ENCODE assay signal across 9 cellular contexts in the genomic region with DNA sequence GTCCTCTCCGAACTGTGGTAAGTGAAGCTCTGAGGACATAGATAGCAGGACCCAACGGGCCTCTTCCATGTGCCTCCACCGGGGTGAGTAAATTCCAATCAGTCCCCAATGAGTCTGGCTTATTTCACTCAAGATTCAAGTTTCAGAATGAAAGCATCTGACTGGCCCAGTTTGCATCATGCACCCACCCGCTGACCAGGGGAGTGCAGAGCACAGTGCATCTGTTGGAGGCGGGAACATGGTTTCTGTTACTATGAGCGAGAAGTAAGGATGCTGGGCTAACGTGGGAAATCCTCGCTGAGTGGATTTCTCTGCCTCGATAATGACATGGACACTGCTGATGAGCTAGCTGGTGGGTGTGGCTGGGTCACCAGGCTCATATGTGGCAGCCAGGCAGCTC. TPM values are rescaled to one million over a fixed set of nuclear protein-coding genes. Genes with fewer than 3 reads are reported as not detected.
A peak's percentile ranks its signal among the peaks of the same experiment; 100 is the strongest.
DNase-seq lines count a peak whose midpoint lies in the region; ATAC-seq, FAIRE-seq and TF ChIP-seq lines count a peak whose summit lies in the region.
"Not testable (repeated sequence)": the region's sequence is repeated elsewhere in the genome, so short reads cannot be mapped to it uniquely, and the experiment has no call there.
"Had no signal": no experiment of that assay in that cellular context is flagged by ENCODE, and none has a peak within 500 bp of the region (broad histone marks: within the 10 kb centered on the region; RNA-seq: fewer than 3 reads in every experiment).

No MANE protein-coding gene starts in this region.

- H3K27me3 Mint-ChIP-seq in chondrocyte (ENCODE audit: low read depth); osteocyte (ENCODE audit: unreplicated experiment): not testable (repeated sequence)

- not testable (repeated sequence) for H3K36me3 Mint-ChIP-seq in chondrocyte (ENCODE audit: low read depth); osteocyte (ENCODE audit: unreplicated experiment)

- H3K27ac ChIP-seq in upper lobe of right lung = not testable (repeated sequence)

- H3K36me3 ChIP-seq in upper lobe of right lung = not testable (repeated sequence)

- H3K27ac Mint-ChIP-seq in chondrocyte (ENCODE audit: unreplicated experiment); osteocyte (ENCODE audit: unreplicated experiment): not testable (repeated sequence)

- not testable (repeated sequence) for ATAC-seq in left lobe of liver, upper lobe of right lung

- not testable (repeated sequence) for H3K9me3 ChIP-seq in upper lobe of right lung

- not testable (repeated sequence) for H3K9me3 Mint-ChIP-seq in chondrocyte (ENCODE audit: low read depth); osteocyte (ENCODE audit: unreplicated experiment)

- not testable (repeated sequence) for H3K4me3 ChIP-seq in upper lobe of right lung

- H3K4me3 Mint-ChIP-seq in chondrocyte (ENCODE audit: unreplicated experiment); osteocyte (ENCODE audit: unreplicated experiment): not testable (repeated sequence)

- H3K4me1 ChIP-seq in upper lobe of right lung = not testable (repeated sequence)

- peak; percentile 13 for FAIRE-seq in HTR-8/SVneo (lab: Jason Lieb, UNC)

- DNase-seq in HTR-8/SVneo (ENCODE audit: insufficient read length, low spot score) = not testable (repeated sequence)
- peak; percentile 65 for DNase-seq in chondrocyte (ENCODE audit: low spot score)
- DNase-seq in left lobe of liver (ENCODE audit: low spot score) = peak; percentile 29
- DNase-seq in osteocyte (ENCODE audit: extremely low spot score, unreplicated experiment) = peak; percentile 66
- peak; percentile 44 for DNase-seq in upper lobe of right lung

- not testable (repeated sequence) for H3K27me3 ChIP-seq in upper lobe of right lung

- TF ChIP-seq CTCF in chondrocyte (IDR thresholded peaks at IDR 0.05); osteocyte (IDR thresholded peaks at IDR 0.05); upper lobe of right lung (IDR thresholded peaks at IDR 0.05): not testable (repeated sequence)

- H3K4me1 Mint-ChIP-seq in chondrocyte (ENCODE audit: low read depth); osteocyte (ENCODE audit: unreplicated experiment): not testable (repeated sequence)

- intact Hi-C loops in upper lobe of right lung (cut with DNase I) = not testable (repeated sequence)

RNA-seq across cellular contexts. Expression of a gene that starts 10.7 kb away (rescaled TPM):
- total RNA-seq in chondrocyte (5.4 to 12.3 TPM (median 5.7 TPM) in 3 replicates), left lobe of liver (1.1 TPM), osteocyte (2.5 and 3.4 TPM in 2 replicates), upper lobe of right lung (56.2 TPM)
- total RNA-seq: A172; B cell; CD4-positive, alpha-beta T cell; CD8-positive, alpha-beta T cell had no signal

RNA-seq across cellular contexts. Expression of a gene that starts 11.8 kb away (rescaled TPM):
- total RNA-seq in chondrocyte (11.6 to 44.3 TPM (median 14.5 TPM) in 3 replicates), left lobe of liver (0.65 TPM), osteocyte (10.3 and 12.5 TPM in 2 replicates), upper lobe of right lung (45.4 TPM)
- total RNA-seq: A172 had no signal
